Comparison of ENCODE assay signal across 1 cellular context in the genomic region with DNA sequence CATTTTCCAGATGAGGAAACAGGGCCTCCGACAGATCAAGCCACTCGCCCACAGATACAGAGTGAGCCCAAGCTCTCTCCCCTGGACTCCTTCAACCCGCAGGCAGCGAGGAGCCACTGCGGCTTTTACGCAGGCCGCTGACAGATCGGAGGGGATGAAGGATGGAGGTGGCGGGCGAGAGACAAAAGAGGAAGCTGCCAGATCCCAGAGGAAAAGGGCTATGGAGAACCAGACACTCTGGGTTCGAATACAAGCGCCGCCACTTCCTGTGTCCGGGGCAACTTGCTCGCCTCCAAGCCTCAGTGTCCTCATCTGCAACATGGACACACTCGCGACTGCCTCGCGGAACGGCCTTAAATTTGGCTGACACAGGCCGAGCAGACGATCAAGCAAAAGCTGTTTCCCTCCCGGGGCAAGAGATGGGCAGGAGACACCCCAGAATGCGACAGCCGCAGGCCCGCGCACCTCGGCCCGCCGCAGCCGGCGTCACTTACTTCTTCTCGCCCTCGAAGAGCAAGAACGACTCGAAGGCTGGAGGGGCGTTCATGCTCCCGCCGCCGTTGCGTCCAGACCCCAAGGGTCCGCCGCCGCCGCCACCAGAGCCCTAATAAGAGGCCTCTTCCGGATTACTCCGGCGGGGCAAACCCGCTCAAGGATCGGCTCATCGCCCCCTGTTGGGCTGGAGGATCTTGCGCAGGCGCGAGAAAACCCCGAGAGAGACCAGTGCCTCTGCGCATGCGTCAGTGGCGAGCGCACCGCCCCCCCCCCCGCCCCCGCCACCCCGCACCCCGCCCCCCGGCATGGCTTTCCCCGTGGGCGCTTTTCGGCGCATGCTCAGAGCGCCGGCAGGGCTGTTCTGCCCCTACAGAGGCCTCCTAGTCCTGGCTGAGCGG.
TF ChIP-seq lines count a peak whose summit lies in the region.
"Not testable (repeated sequence)": the region's sequence is repeated elsewhere in the genome, so short reads cannot be mapped to it uniquely, and the experiment has no call there.

Gene POLR2J, minus strand, starts transcription at position 609 of the 893 bp plus-strand sequence. Its CDS starts 62 bp downstream, at position 547.

TF ChIP-seq in K562, 482 proteins besides CTCF, POLR2A, EP300 and RAD21:
- TF ChIP-seq, protein P1, sequence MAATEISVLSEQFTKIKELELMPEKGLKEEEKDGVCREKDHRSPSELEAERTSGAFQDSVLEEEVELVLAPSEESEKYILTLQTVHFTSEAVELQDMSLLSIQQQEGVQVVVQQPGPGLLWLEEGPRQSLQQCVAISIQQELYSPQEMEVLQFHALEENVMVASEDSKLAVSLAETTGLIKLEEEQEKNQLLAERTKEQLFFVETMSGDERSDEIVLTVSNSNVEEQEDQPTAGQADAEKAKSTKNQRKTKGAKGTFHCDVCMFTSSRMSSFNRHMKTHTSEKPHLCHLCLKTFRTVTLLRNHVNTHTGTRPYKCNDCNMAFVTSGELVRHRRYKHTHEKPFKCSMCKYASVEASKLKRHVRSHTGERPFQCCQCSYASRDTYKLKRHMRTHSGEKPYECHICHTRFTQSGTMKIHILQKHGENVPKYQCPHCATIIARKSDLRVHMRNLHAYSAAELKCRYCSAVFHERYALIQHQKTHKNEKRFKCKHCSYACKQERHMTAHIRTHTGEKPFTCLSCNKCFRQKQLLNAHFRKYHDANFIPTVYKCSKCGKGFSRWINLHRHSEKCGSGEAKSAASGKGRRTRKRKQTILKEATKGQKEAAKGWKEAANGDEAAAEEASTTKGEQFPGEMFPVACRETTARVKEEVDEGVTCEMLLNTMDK (IDR thresholded peaks at IDR 0.05; ENCODE audit: borderline replicate concordance, insufficient read depth, low read depth, low read length, poor library complexity, severe bottlenecking), result peak; percentile 77
- TF ChIP-seq SP2 (IDR thresholded peaks at IDR 0.05; ENCODE audit: extremely low read depth, low read depth, low read length, poor library complexity, severe bottlenecking), result peak; percentile 55
- 0 out of 2 replicates have a peak, but pooled peaks have one; percentile 44 for TF ChIP-seq ETS1 (conservative IDR thresholded peaks at IDR 0.05; ENCODE audit: control insufficient read depth, low read depth, low read length)
- TF ChIP-seq SIN3A (IDR thresholded peaks at IDR 0.05; ENCODE audit: borderline replicate concordance in 2 of 2, control insufficient read depth in 1 of 2, low read depth in 2 of 2, low read length in 2 of 2), result peak in 1 of 2 experiments; percentile 16; a peak in 1 of 4 replicates
- peak; percentile 70 to 71 for TF ChIP-seq NRF1 (conservative IDR thresholded peaks at IDR 0.05 in 1 of 2, IDR thresholded peaks at IDR 0.05 in 1 of 2)
- not testable (repeated sequence) for TF ChIP-seq ZNF740 (CRISPR knock-in tag; IDR thresholded peaks at IDR 0.05)
- TF ChIP-seq ZNF740 (tag; IDR thresholded peaks at IDR 0.05), result peak in 1 of 2 experiments; percentile 91; a peak in 2 of 4 replicates
- peak; percentile 82 for TF ChIP-seq GABPA (tag; conservative IDR thresholded peaks at IDR 0.05; ENCODE audit: low read depth)
- TF ChIP-seq RBBP5 (IDR thresholded peaks at IDR 0.05; ENCODE audit: borderline replicate concordance, insufficient read depth, low read length, poor library complexity, severe bottlenecking), result peak; percentile 34
- peak; percentile 56 for TF ChIP-seq HCFC1 (IDR thresholded peaks at IDR 0.05; ENCODE audit: low read depth, low read length)
- peak; percentile 75 for TF ChIP-seq POLR2G (IDR thresholded peaks at IDR 0.05; ENCODE audit: low read depth, low read length)
- TF ChIP-seq, protein P2, sequence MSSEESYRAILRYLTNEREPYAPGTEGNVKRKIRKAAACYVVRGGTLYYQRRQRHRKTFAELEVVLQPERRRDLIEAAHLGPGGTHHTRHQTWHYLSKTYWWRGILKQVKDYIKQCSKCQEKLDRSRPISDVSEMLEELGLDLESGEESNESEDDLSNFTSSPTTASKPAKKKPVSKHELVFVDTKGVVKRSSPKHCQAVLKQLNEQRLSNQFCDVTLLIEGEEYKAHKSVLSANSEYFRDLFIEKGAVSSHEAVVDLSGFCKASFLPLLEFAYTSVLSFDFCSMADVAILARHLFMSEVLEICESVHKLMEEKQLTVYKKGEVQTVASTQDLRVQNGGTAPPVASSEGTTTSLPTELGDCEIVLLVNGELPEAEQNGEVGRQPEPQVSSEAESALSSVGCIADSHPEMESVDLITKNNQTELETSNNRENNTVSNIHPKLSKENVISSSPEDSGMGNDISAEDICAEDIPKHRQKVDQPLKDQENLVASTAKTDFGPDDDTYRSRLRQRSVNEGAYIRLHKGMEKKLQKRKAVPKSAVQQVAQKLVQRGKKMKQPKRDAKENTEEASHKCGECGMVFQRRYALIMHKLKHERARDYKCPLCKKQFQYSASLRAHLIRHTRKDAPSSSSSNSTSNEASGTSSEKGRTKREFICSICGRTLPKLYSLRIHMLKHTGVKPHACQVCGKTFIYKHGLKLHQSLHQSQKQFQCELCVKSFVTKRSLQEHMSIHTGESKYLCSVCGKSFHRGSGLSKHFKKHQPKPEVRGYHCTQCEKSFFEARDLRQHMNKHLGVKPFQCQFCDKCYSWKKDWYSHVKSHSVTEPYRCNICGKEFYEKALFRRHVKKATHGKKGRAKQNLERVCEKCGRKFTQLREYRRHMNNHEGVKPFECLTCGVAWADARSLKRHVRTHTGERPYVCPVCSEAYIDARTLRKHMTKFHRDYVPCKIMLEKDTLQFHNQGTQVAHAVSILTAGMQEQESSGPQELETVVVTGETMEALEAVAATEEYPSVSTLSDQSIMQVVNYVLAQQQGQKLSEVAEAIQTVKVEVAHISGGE (CRISPR knock-in tag; IDR thresholded peaks at IDR 0.05), result peak in 1 of 3 experiments; percentile 51; a peak in 1 of 6 replicates
- TF ChIP-seq RBFOX2 (IDR thresholded peaks at IDR 0.05; ENCODE audit: low read depth, low read length), result peak; percentile 72
- TF ChIP-seq ZBTB7A (IDR thresholded peaks at IDR 0.05; ENCODE audit: borderline replicate concordance, control insufficient read depth, low read depth, low read length), result peak; percentile 33; the same call in 1 of the 2 replicates
- peak in 1 of 3 experiments; percentile 30 for TF ChIP-seq YY1 (IDR thresholded peaks at IDR 0.05; ENCODE audit: borderline replicate concordance in 1 of 3, control insufficient read depth in 1 of 3, extremely low read depth in 1 of 3, insufficient read depth in 3 of 3, insufficient read length in 1 of 3, insufficient replicate concordance in 2 of 3, low read depth in 1 of 3, low read length in 2 of 3)
- peak; percentile 74 for TF ChIP-seq ELF1 (tag; IDR thresholded peaks at IDR 0.05)
- peak; percentile 80 for TF ChIP-seq VEZF1 (CRISPR knock-in tag; IDR thresholded peaks at IDR 0.05)
- TF ChIP-seq CREM (IDR thresholded peaks at IDR 0.05; ENCODE audit: low read depth), result peak; percentile 34; the same call in 1 of the 2 replicates
- peak; percentile 79 for TF ChIP-seq TAF1 (IDR thresholded peaks at IDR 0.05; ENCODE audit: control insufficient read depth, extremely low read depth, insufficient read depth, low read length, severe bottlenecking)
- peak in 1 of 2 experiments; percentile 46; a peak in 1 of 4 replicates for TF ChIP-seq MAZ (CRISPR knock-in tag; conservative IDR thresholded peaks at IDR 0.05 in 1 of 2, IDR thresholded peaks at IDR 0.05 in 1 of 2)
- TF ChIP-seq MBD2 (IDR thresholded peaks at IDR 0.05; ENCODE audit: borderline replicate concordance, low read depth), result 0 out of 2 replicates have a peak, but pooled peaks have one; percentile 33
